In the genomic region with DNA sequence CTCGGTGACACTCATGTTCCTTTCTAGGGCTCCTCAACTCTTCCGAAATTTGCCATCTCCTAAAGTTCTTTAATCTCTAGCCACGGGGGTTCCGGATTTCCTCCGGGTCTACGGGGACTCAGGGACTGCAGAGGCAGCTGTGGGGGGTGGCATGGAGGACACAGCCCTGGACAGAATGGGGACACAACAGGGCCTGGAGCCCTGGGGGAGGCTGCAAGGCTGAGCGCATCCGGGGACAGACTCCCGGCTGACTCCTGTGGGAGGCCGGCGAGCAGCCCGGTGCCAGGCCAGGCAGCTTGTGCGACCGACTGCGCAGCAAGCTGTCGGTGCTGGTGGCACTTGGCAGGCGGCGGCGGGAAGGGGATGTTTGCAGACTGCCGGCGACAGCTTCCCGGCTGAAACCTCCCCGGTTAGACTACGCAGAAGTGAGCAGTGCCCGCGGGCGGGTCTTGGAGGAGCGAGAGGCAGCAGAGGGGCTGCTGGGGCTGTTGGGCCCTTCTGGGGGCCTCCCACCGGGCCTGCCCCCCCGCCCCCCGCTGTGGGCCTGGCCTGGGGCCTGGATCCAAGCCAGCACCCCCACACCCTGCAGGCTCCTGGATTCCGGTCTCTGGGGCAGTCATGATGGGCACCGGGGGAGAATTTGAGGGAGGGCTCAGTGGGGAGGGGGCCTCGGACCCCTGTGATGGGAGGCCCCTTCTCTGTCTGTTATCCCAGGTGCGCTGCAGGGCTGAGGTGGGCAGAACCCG, we compare ENCODE assay signal across 9 cellular contexts. TPM values are rescaled to one million over a fixed set of nuclear protein-coding genes. Genes with fewer than 3 reads are reported as not detected.
DNase-seq lines count a peak whose midpoint lies in the region; ATAC-seq and TF ChIP-seq lines count a peak whose summit lies in the region.
"Had no signal": no experiment of that assay in that cellular context is flagged by ENCODE, and none has a peak within 500 bp of the region (broad histone marks: within the 10 kb centered on the region; RNA-seq: fewer than 3 reads in every experiment).

No MANE protein-coding gene starts in this region.

- TF ChIP-seq CTCF in esophagus muscularis mucosa (IDR thresholded peaks at IDR 0.05): no peak

- no peak for TF ChIP-seq EP300 in esophagus muscularis mucosa (IDR thresholded peaks at IDR 0.05)

- peaks cover 0 to 51% (median 0%) of the 10 kb centered on the region in 4 donors for H3K27me3 ChIP-seq in esophagus muscularis mucosa

- intact Hi-C loops in esophagus muscularis mucosa (cut with DNase I): loop anchor here (10.0 kb wide), 1 partner anchor 125 kb away; a partner anchor contains a TSS

- no peak for TF ChIP-seq POLR2A in esophagus muscularis mucosa (IDR thresholded peaks at IDR 0.05; ENCODE audit: low read depth)

- peak overlapping the region in 1 of 4 donors; percentile 6 for H3K27ac ChIP-seq in esophagus muscularis mucosa (replicated peaks in 1 of 4)

- DNase-seq in activated T-cell treated with anti-CD3 and anti-CD28 coated beads for 1 hour (ENCODE audit: low read depth): peak; percentile 19
- no peak for DNase-seq in activated T-cell treated with anti-CD3 and anti-CD28 coated beads for 4 hours
- peak; percentile 35 for DNase-seq in UCSD-AML1 (lab: John Stamatoyannopoulos, UW; ENCODE audit: unreplicated experiment)
- DNase-seq in esophagus muscularis mucosa (ENCODE audit: extremely low spot score): no peak
- DNase-seq in superior temporal gyrus (ENCODE audit: extremely low spot score): peak; percentile 37
- no peak for DNase-seq in SW 1271 (lab: John Stamatoyannopoulos, UW)
- DNase-seq: NK-92 treated with Interleukin-12 subunit alpha and Interleukin-12 subunit beta, amount 100 ng/mL, for 24 hours had no signal

- H3K4me1 ChIP-seq in esophagus muscularis mucosa: peaks cover 32 to 60% (median 54%) of the 10 kb centered on the region in 4 donors

- 50% methylated on average over 18 of the region's 36 CpGs for WGBS in esophagus muscularis mucosa

- ATAC-seq in HG03139 (IDR thresholded peaks at IDR 0.05; ENCODE audit: unreplicated experiment): no peak
- no peak for ATAC-seq in HG02642 (IDR thresholded peaks at IDR 0.05; ENCODE audit: poor library complexity, unreplicated experiment)

- H3K4me3 ChIP-seq in esophagus muscularis mucosa: peak overlapping the region; percentile 11 to 30 (median 19)

- H3K9me3 ChIP-seq in esophagus muscularis mucosa: no peaks in the 10 kb centered on the region

- H3K36me3 ChIP-seq in esophagus muscularis mucosa: no peaks in the 10 kb centered on the region

RNA-seq across cellular contexts. Expression of a gene that starts 28.7 kb away (rescaled TPM):
- total RNA-seq in esophagus muscularis mucosa: 10 to 100 TPM; 61.6 to 77.2 (median 67.3) TPM

Comparison
In these comparisons a context has a peak if more than half of its experiments do, and no peak if none do; other contexts are left out.
1. DNase-seq: peak in activated T-cell treated with anti-CD3 and anti-CD28 coated beads for 1 hour (single experiment), UCSD-AML1 (single experiment) and superior temporal gyrus (single experiment); none in activated T-cell treated with anti-CD3 and anti-CD28 coated beads for 4 hours (single experiment), esophagus muscularis mucosa (single experiment) and SW 1271 (0 of 2).